ENCODE assay signal across 1 cellular context in genomic region chr4:129972257-129972656, GRCh38.
TF ChIP-seq lines count a peak whose summit lies in the region.

No MANE protein-coding gene starts in this region.

TF ChIP-seq in HepG2, 621 proteins besides CTCF, POLR2A, EP300 and RAD21 (continued from another document):
- TF ChIP-seq ATF2 (CRISPR knock-in tag; IDR thresholded peaks at IDR 0.05) = no peak
- TF ChIP-seq HOXA7 (CRISPR knock-in tag; IDR thresholded peaks at IDR 0.05) = no peak
- no peak for TF ChIP-seq ZBTB37 (CRISPR knock-in tag; IDR thresholded peaks at IDR 0.05)
- TF ChIP-seq EEA1 (CRISPR knock-in tag; IDR thresholded peaks at IDR 0.05; ENCODE audit: borderline replicate concordance) = no peak
- no peak for TF ChIP-seq REPIN1 (CRISPR knock-in tag; IDR thresholded peaks at IDR 0.05; ENCODE audit: borderline replicate concordance, low read depth)
- TF ChIP-seq SPEN (CRISPR knock-in tag; IDR thresholded peaks at IDR 0.05; ENCODE audit: low read depth) = no peak
